ENCODE assay signal across 1 cellular context in genomic region chr17:44385287-44386181, GRCh38.
A peak's percentile ranks its signal among the peaks of the same experiment; 100 is the strongest.
TF ChIP-seq lines count a peak whose summit lies in the region.

No MANE protein-coding gene starts in this region.

TF ChIP-seq in HepG2, 621 proteins besides CTCF, POLR2A, EP300 and RAD21 (continued from another document and continues in another):
- TF ChIP-seq ZSCAN25 (CRISPR knock-in tag; IDR thresholded peaks at IDR 0.05), result peak; percentile 100
- TF ChIP-seq ZNF737 (CRISPR knock-in tag; IDR thresholded peaks at IDR 0.05; ENCODE audit: borderline replicate concordance), result no peak
- TF ChIP-seq ZNF788 (CRISPR knock-in tag; IDR thresholded peaks at IDR 0.05; ENCODE audit: borderline replicate concordance), result peak; percentile 58; the same call in 1 of the 2 replicates
- 0 out of 2 replicates have a peak, but pooled peaks have one; percentile 39 for TF ChIP-seq BATF2 (CRISPR knock-in tag; IDR thresholded peaks at IDR 0.05)
- TF ChIP-seq GZF1 (CRISPR knock-in tag; IDR thresholded peaks at IDR 0.05), result 0 out of 2 replicates have a peak, but pooled peaks have one; percentile 44
- 0 out of 2 replicates have a peak, but pooled peaks have one; percentile 22 for TF ChIP-seq TBX2 (CRISPR knock-in tag; IDR thresholded peaks at IDR 0.05; ENCODE audit: borderline replicate concordance)
- 0 out of 2 replicates have a peak, but pooled peaks have one; percentile 58 for TF ChIP-seq BORCS8-MEF2B (CRISPR knock-in tag; IDR thresholded peaks at IDR 0.05)
- peak; percentile 65 for TF ChIP-seq ZNF777 (CRISPR knock-in tag; IDR thresholded peaks at IDR 0.05)
- TF ChIP-seq GRHL1 (CRISPR knock-in tag; conservative IDR thresholded peaks at IDR 0.05), result no peak
- no peak for TF ChIP-seq HNF1A (IDR thresholded peaks at IDR 0.05; ENCODE audit: low read depth)
- no peak for TF ChIP-seq HNF1A (CRISPR knock-in tag; IDR thresholded peaks at IDR 0.05; ENCODE audit: borderline replicate concordance)
- TF ChIP-seq ZSCAN29 (CRISPR knock-in tag; conservative IDR thresholded peaks at IDR 0.05), result no peak
- no peak for TF ChIP-seq ZNF775 (CRISPR knock-in tag; IDR thresholded peaks at IDR 0.05; ENCODE audit: borderline replicate concordance)
- TF ChIP-seq ZNF605 (CRISPR knock-in tag; IDR thresholded peaks at IDR 0.05), result no peak; the same call in 1 of the 2 replicates
- 0 out of 2 replicates have a peak, but pooled peaks have one; percentile 11 for TF ChIP-seq IKZF5 (CRISPR knock-in tag; IDR thresholded peaks at IDR 0.05)
- no peak for TF ChIP-seq ZNF652 (CRISPR knock-in tag; IDR thresholded peaks at IDR 0.05; ENCODE audit: borderline replicate concordance, low read depth)
- TF ChIP-seq CCDC6 (CRISPR knock-in tag; IDR thresholded peaks at IDR 0.05), result no peak
- no peak for TF ChIP-seq ZNF484 (CRISPR knock-in tag; IDR thresholded peaks at IDR 0.05; ENCODE audit: borderline replicate concordance, low read depth)
- TF ChIP-seq ZFP91 (CRISPR knock-in tag; IDR thresholded peaks at IDR 0.05; ENCODE audit: borderline replicate concordance), result peak; percentile 46; the same call in 1 of the 2 replicates
- no peak for TF ChIP-seq SP4 (CRISPR knock-in tag; IDR thresholded peaks at IDR 0.05)
- TF ChIP-seq ZNF503 (CRISPR knock-in tag; IDR thresholded peaks at IDR 0.05), result no peak
- 0 out of 2 replicates have a peak, but pooled peaks have one; percentile 16 for TF ChIP-seq NFE2L1 (CRISPR knock-in tag; IDR thresholded peaks at IDR 0.05; ENCODE audit: borderline replicate concordance)
- peak; percentile 32 for TF ChIP-seq HNF4A (CRISPR knock-in tag; IDR thresholded peaks at IDR 0.05)
- TF ChIP-seq MIER2 (CRISPR knock-in tag; IDR thresholded peaks at IDR 0.05), result no peak
- peak; percentile 9 for TF ChIP-seq YY1 (IDR thresholded peaks at IDR 0.05; ENCODE audit: insufficient read depth, insufficient replicate concordance, low read depth, low read length)
- TF ChIP-seq ZNF891 (CRISPR knock-in tag; IDR thresholded peaks at IDR 0.05), result peak; percentile 57; the same call in 1 of the 2 replicates
- peak; percentile 84; the same call in 1 of the 2 replicates for TF ChIP-seq MTA1 (CRISPR knock-in tag; IDR thresholded peaks at IDR 0.05; ENCODE audit: borderline replicate concordance)
- peak; percentile 62; the same call in 1 of the 2 replicates for TF ChIP-seq EED (CRISPR knock-in tag; IDR thresholded peaks at IDR 0.05)
- TF ChIP-seq SP5 (CRISPR knock-in tag; IDR thresholded peaks at IDR 0.05; ENCODE audit: borderline replicate concordance, low read depth), result peak; percentile 29; the same call in 1 of the 2 replicates
- TF ChIP-seq ZMYM2 (CRISPR knock-in tag; IDR thresholded peaks at IDR 0.05), result 0 out of 2 replicates have a peak, but pooled peaks have one; percentile 30
- no peak for TF ChIP-seq ZNF609 (CRISPR knock-in tag; IDR thresholded peaks at IDR 0.05; ENCODE audit: borderline replicate concordance)
- no peak for TF ChIP-seq GMEB2 (CRISPR knock-in tag; IDR thresholded peaks at IDR 0.05; ENCODE audit: low read depth)
- no peak for TF ChIP-seq DPF2 (CRISPR knock-in tag; IDR thresholded peaks at IDR 0.05; ENCODE audit: borderline replicate concordance, low read depth)
- no peak for TF ChIP-seq CHD2 (IDR thresholded peaks at IDR 0.05; ENCODE audit: low read depth, low read length)
- no peak for TF ChIP-seq TCF7 (IDR thresholded peaks at IDR 0.05; ENCODE audit: low read depth)
- TF ChIP-seq ZNF296 (CRISPR knock-in tag; conservative IDR thresholded peaks at IDR 0.05), result peak; percentile 27; the same call in 1 of the 2 replicates
- TF ChIP-seq STAT6 (CRISPR knock-in tag; IDR thresholded peaks at IDR 0.05; ENCODE audit: borderline replicate concordance), result no peak
- no peak for TF ChIP-seq MBD4 (IDR thresholded peaks at IDR 0.05; ENCODE audit: borderline replicate concordance, low read length)
